Comparison of ENCODE assay signal across 33 cellular contexts in the genomic region with DNA sequence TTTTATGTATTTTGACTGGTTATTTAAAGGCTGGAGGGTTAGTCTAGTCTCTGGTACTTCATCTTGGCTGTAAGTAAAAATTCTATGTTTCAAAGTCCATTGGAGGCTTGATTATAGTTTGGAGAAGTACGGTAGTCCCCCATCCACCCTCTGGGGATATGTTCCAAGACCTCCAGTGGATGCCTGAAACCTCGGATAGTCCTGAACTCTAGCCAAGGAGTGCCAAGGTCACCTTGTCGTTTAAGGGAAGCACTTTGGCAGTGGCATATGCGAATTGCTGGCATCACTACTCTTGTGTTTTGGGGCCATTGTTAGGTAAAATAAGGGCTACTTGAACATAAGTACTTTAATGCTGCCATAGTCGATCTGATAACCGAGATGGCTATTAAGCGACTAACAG. TPM values are rescaled to one million over a fixed set of nuclear protein-coding genes. Genes with fewer than 3 reads are reported as not detected.
"Had no signal": no experiment of that assay in that cellular context is flagged by ENCODE, and none has a peak within 500 bp of the region (broad histone marks: within the 10 kb centered on the region; RNA-seq: fewer than 3 reads in every experiment).

No MANE protein-coding gene starts in this region.

- H3K27me3 Mint-ChIP-seq: dendritic cell treated with granulocyte-macrophage colony-stimulating factor and Interleukin-4, amounts not matched to agents 40 ng/mL and 50 ng/mL, for 4 days; memory B cell; naive B cell; natural killer cell treated with Interleukin-12 subunit alpha and Interleukin-12 subunit beta and Interleukin-15 and Interleukin-18, amount 100 ng/mL, for 72 hours; stimulated activated naive CD8-positive, alpha-beta T cell treated with anti-CD3 and anti-CD28 coated beads, Interleukin-15, amount 100 ng/mL, for 72 hours had no signal

- H3K4me3 ChIP-seq: esophagus muscularis mucosa, gastroesophageal sphincter, heart left ventricle, lung, mucosa of descending colon, pancreas, right lobe of liver, suprapubic skin, transverse colon, upper lobe of right lung, uterus had no signal

- ATAC-seq: foreskin keratinocyte; gastroesophageal sphincter; mucosa of descending colon; natural killer cell treated with Interleukin-12 subunit alpha and Interleukin-12 subunit beta and Interleukin-15 and Interleukin-18, amount 100 ng/mL, for 72 hours; pancreas; right lobe of liver; stimulated activated naive CD8-positive, alpha-beta T cell treated with anti-CD3 and anti-CD28 coated beads, Interleukin-15, amount 100 ng/mL, for 72 hours; upper lobe of right lung had no signal

- H3K27ac ChIP-seq: esophagus muscularis mucosa, foreskin keratinocyte, gastroesophageal sphincter, neutrophil, pancreas, right lobe of liver, suprapubic skin, transverse colon, upper lobe of right lung, uterus had no signal

- H3K27ac Mint-ChIP-seq: dendritic cell treated with granulocyte-macrophage colony-stimulating factor and Interleukin-4, amounts not matched to agents 40 ng/mL and 50 ng/mL, for 4 days; memory B cell; naive B cell; stimulated activated naive CD8-positive, alpha-beta T cell treated with anti-CD3 and anti-CD28 coated beads, Interleukin-15, amount 100 ng/mL, for 72 hours had no signal

- H3K4me1 Mint-ChIP-seq: memory B cell had no signal

- DNase-seq: effector CD8-positive, alpha-beta T cell; foreskin keratinocyte; heart left ventricle; hippocampal formation; immature natural killer cell; islet precursor cell; kidney glomerular epithelial cell; mucosa of descending colon; naive B cell; pancreas; retina; right lobe of liver; small intestine; stimulated activated CD4-positive, alpha-beta T cell treated with anti-CD3 and anti-CD28 coated beads, Interleukin-15, amount 100 ng/mL, for 24 hours; stimulated activated CD4-positive, alpha-beta T cell treated with anti-CD3 and anti-CD28 coated beads, Interleukin-2, amount 100 ng/mL, for 48 hours; stimulated activated naive CD4-positive, alpha-beta T cell; stimulated activated naive CD8-positive, alpha-beta T cell treated with anti-CD3 and anti-CD28 coated beads, Interleukin-15, amount 100 ng/mL, for 72 hours; transverse colon; upper lobe of right lung; uterus had no signal

- H3K4me1 ChIP-seq: foreskin keratinocyte, pancreas, right lobe of liver, suprapubic skin, transverse colon, upper lobe of right lung, uterus had no signal

- H3K36me3 ChIP-seq: uterus had no signal

- H3K9me3 ChIP-seq: esophagus muscularis mucosa, gastroesophageal sphincter, heart left ventricle, mucosa of descending colon, neutrophil, pancreas, right lobe of liver, suprapubic skin, transverse colon, upper lobe of right lung, uterus had no signal

- H3K4me3 Mint-ChIP-seq: dendritic cell treated with granulocyte-macrophage colony-stimulating factor and Interleukin-4, amounts not matched to agents 40 ng/mL and 50 ng/mL, for 4 days; immature natural killer cell; memory B cell; naive B cell; natural killer cell treated with Interleukin-12 subunit alpha and Interleukin-12 subunit beta and Interleukin-15 and Interleukin-18, amount 100 ng/mL, for 72 hours; neural crest cell; stimulated activated naive CD8-positive, alpha-beta T cell treated with anti-CD3 and anti-CD28 coated beads, Interleukin-15, amount 100 ng/mL, for 72 hours had no signal

- H3K9me3 Mint-ChIP-seq: dendritic cell treated with granulocyte-macrophage colony-stimulating factor and Interleukin-4, amounts not matched to agents 40 ng/mL and 50 ng/mL, for 4 days; immature natural killer cell; memory B cell; naive B cell; natural killer cell treated with Interleukin-12 subunit alpha and Interleukin-12 subunit beta and Interleukin-15 and Interleukin-18, amount 100 ng/mL, for 72 hours; neural crest cell; stimulated activated naive CD8-positive, alpha-beta T cell treated with anti-CD3 and anti-CD28 coated beads, Interleukin-15, amount 100 ng/mL, for 72 hours had no signal

- H3K27me3 ChIP-seq: esophagus muscularis mucosa, foreskin keratinocyte, gastroesophageal sphincter, heart left ventricle, neutrophil, pancreas, right lobe of liver, suprapubic skin, transverse colon, upper lobe of right lung, uterus had no signal

- FAIRE-seq: colon, endothelial cell of umbilical vein, pancreas, small intestine had no signal

RNA-seq across cellular contexts. Expression of a gene that starts 46.2 kb away (rescaled TPM):
- total RNA-seq: endothelial cell of umbilical vein; epithelial cell of proximal tubule; foreskin keratinocyte; natural killer cell treated with Interleukin-12 subunit alpha and Interleukin-12 subunit beta and Interleukin-15 and Interleukin-18, amount 100 ng/mL, for 72 hours; pulmonary artery endothelial cell had no signal
- polyA plus RNA-seq: endothelial cell of umbilical vein, foreskin keratinocyte had no signal
